21 cellular contexts compared by ENCODE assay signal in genomic region chr14:104280085-104280901, GRCh38.
DNase-seq lines count a peak whose midpoint lies in the region; ATAC-seq and TF ChIP-seq lines count a peak whose summit lies in the region.
"Had no signal": no experiment of that assay in that cellular context is flagged by ENCODE, and none has a peak within 500 bp of the region (broad histone marks: within the 10 kb centered on the region; RNA-seq: fewer than 3 reads in every experiment).

No MANE protein-coding gene starts in this region.

- no peak overlapping the region for H3K4me2 ChIP-seq in osteoblast (ENCODE audit: insufficient read depth, low read length)

- no peaks in the 10 kb centered on the region for H4K20me1 ChIP-seq in osteoblast (ENCODE audit: insufficient read depth, low read length)

- H2AFZ ChIP-seq in osteoblast (ENCODE audit: low read length), result no peak overlapping the region

- no peak for TF ChIP-seq CTCF in heart left ventricle (IDR thresholded peaks at IDR 0.05)
- TF ChIP-seq CTCF in right atrium auricular region (IDR thresholded peaks at IDR 0.05), result no peak
- no peak for TF ChIP-seq CTCF in glutamatergic neuron (IDR thresholded peaks at IDR 0.05; ENCODE audit: partially characterized antibody, unreplicated experiment)
- TF ChIP-seq CTCF in osteoblast (IDR thresholded peaks at IDR 0.05; ENCODE audit: extremely low read depth, low read depth, low read length), result no peak
- no peak for TF ChIP-seq CTCF in uterus (IDR thresholded peaks at IDR 0.05)

- H3K4me3 ChIP-seq in heart left ventricle (no peak overlapping the region), right atrium auricular region (no peak overlapping the region), osteoblast (ENCODE audit: insufficient read depth, low read length) (no peak overlapping the region), uterus (no peak overlapping the region)
- H3K4me3 ChIP-seq: esophagus muscularis mucosa, vagina had no signal

- no peaks in the 10 kb centered on the region for H3K79me2 ChIP-seq in osteoblast (ENCODE audit: insufficient read depth, low read length)

- no peaks in the 10 kb centered on the region for H3K36me3 ChIP-seq in heart left ventricle
- H3K36me3 ChIP-seq in right atrium auricular region, result no peaks in the 10 kb centered on the region
- H3K36me3 ChIP-seq in osteoblast (ENCODE audit: insufficient read depth, low read length), result no peaks in the 10 kb centered on the region
- no peaks in the 10 kb centered on the region for H3K36me3 ChIP-seq in uterus
- H3K36me3 ChIP-seq: esophagus muscularis mucosa, vagina had no signal

- H3K27me3 ChIP-seq in heart left ventricle (peaks cover 0 to 5% (median 0%) of the 10 kb centered on the region in 9 donors), right atrium auricular region (no peaks in the 10 kb centered on the region), osteoblast (ENCODE audit: insufficient read depth, low read length) (no peaks in the 10 kb centered on the region), uterus (no peaks in the 10 kb centered on the region)
- H3K27me3 ChIP-seq: vagina had no signal

- peaks cover 14% of the 10 kb centered on the region for H3K4me1 Mint-ChIP-seq in glutamatergic neuron (ENCODE audit: low read depth, unreplicated experiment)
- H3K4me1 Mint-ChIP-seq: CD8-positive, alpha-beta memory T cell; neural crest cell; stimulated activated naive CD8-positive, alpha-beta T cell treated with anti-CD3 and anti-CD28 coated beads, Interleukin-15, amount 100 ng/mL, for 72 hours had no signal

- H3K27ac ChIP-seq in heart left ventricle, result no peak overlapping the region
- no peak overlapping the region for H3K27ac ChIP-seq in right atrium auricular region
- no peak overlapping the region for H3K27ac ChIP-seq in osteoblast (ENCODE audit: low read depth, low read length)
- no peak overlapping the region for H3K27ac ChIP-seq in uterus
- H3K27ac ChIP-seq: esophagus muscularis mucosa, HL-60, vagina had no signal

- peaks cover 3% of the 10 kb centered on the region for H3K27me3 Mint-ChIP-seq in glutamatergic neuron (ENCODE audit: unreplicated experiment)

- TF ChIP-seq POLR2A in heart left ventricle (IDR thresholded peaks at IDR 0.05) (no peak), uterus (IDR thresholded peaks at IDR 0.05) (no peak)

- intact Hi-C loops in heart left ventricle (cut with DNase I), result no loop called here
- intact Hi-C loops in uterus (cut with DNase I; ENCODE audit: low total_unique reads), result no loop called here

- no peaks in the 10 kb centered on the region for H3K9me3 ChIP-seq in heart left ventricle
- no peaks in the 10 kb centered on the region for H3K9me3 ChIP-seq in right atrium auricular region
- H3K9me3 ChIP-seq in osteoblast (ENCODE audit: low read depth, low read length), result no peaks in the 10 kb centered on the region
- H3K9me3 ChIP-seq in uterus, result no peaks in the 10 kb centered on the region
- H3K9me3 ChIP-seq: esophagus muscularis mucosa, vagina had no signal

- H3K4me1 ChIP-seq in heart left ventricle (peaks cover 0 to 3% (median 0%) of the 10 kb centered on the region in 12 donors), right atrium auricular region (no peaks in the 10 kb centered on the region), osteoblast (ENCODE audit: insufficient read depth, low read length) (no peaks in the 10 kb centered on the region), uterus (no peaks in the 10 kb centered on the region)
- H3K4me1 ChIP-seq: vagina had no signal

- peak in 3 of 5 donors; percentile 11 to 55 (median 12) for DNase-seq in heart left ventricle
- DNase-seq in right atrium auricular region (ENCODE audit: low spot score), result no peak
- peak; percentile 10 for DNase-seq in glutamatergic neuron
- peak; percentile 48 for DNase-seq in osteoblast (ENCODE audit: insufficient read length, low spot score, missing footprints)
- DNase-seq in uterus, result peak; percentile 3 to 10
- DNase-seq in DMS53 (lab: John Stamatoyannopoulos, UW), result no peak
- DNase-seq: activated T-cell treated with anti-CD3 and anti-CD28 coated beads for 4 hours; DND-41; effector CD4-positive, alpha-beta T cell; KBM-7; NCI-H2029 treated with DMSO at 0.1 percent for 48 hours; NK-92 treated with Interleukin-12 subunit alpha and Interleukin-12 subunit beta, amount 100 ng/mL, for 24 hours; stimulated activated CD4-positive, alpha-beta T cell treated with anti-CD3 and anti-CD28 coated beads, Interleukin-2, amount 100 ng/mL, for 24 hours had no signal

- 92 to 95% (median 95%) methylated on average over 27 to 32 of the region's 32 CpGs for WGBS in heart left ventricle, 4 donors

- H3K9me3 Mint-ChIP-seq in glutamatergic neuron (ENCODE audit: unreplicated experiment), result peaks cover 7% of the 10 kb centered on the region
- H3K9me3 Mint-ChIP-seq: neural crest cell; stimulated activated naive CD8-positive, alpha-beta T cell treated with anti-CD3 and anti-CD28 coated beads, Interleukin-15, amount 100 ng/mL, for 72 hours had no signal

- ATAC-seq in heart left ventricle, result no peak
- no peak for ATAC-seq in GM18511 (IDR thresholded peaks at IDR 0.05; ENCODE audit: unreplicated experiment)
- no peak for ATAC-seq in GM21529 (IDR thresholded peaks at IDR 0.05; ENCODE audit: unreplicated experiment)
- ATAC-seq: stimulated activated naive CD8-positive, alpha-beta T cell treated with anti-CD3 and anti-CD28 coated beads, Interleukin-15, amount 100 ng/mL, for 72 hours had no signal

- H3K36me3 Mint-ChIP-seq in glutamatergic neuron (ENCODE audit: unreplicated experiment), result no peaks in the 10 kb centered on the region
- H3K36me3 Mint-ChIP-seq: CD8-positive, alpha-beta memory T cell had no signal

- H3K27ac Mint-ChIP-seq in glutamatergic neuron (ENCODE audit: unreplicated experiment), result no peak overlapping the region
- H3K27ac Mint-ChIP-seq: CD8-positive, alpha-beta memory T cell; stimulated activated naive CD8-positive, alpha-beta T cell treated with anti-CD3 and anti-CD28 coated beads, Interleukin-15, amount 100 ng/mL, for 72 hours had no signal

- no peak overlapping the region for H3K4me3 Mint-ChIP-seq in glutamatergic neuron (ENCODE audit: unreplicated experiment)
- H3K4me3 Mint-ChIP-seq: CD8-positive, alpha-beta memory T cell; neural crest cell; stimulated activated naive CD8-positive, alpha-beta T cell treated with anti-CD3 and anti-CD28 coated beads, Interleukin-15, amount 100 ng/mL, for 72 hours had no signal

Comparison
In these comparisons a context has a peak if more than half of its experiments do, and no peak if none do; other contexts are left out.
1. DNase-seq: peak in heart left ventricle (3 of 5), glutamatergic neuron (single experiment), osteoblast (single experiment) and uterus (2 of 2); none in right atrium auricular region (single experiment) and DMS53 (single experiment).